11 cellular contexts compared by ENCODE assay signal in genomic region chr4:158051401-158052235, GRCh38.
DNase-seq lines count a peak whose midpoint lies in the region; ATAC-seq and TF ChIP-seq lines count a peak whose summit lies in the region.
"Had no signal": no experiment of that assay in that cellular context is flagged by ENCODE, and none has a peak within 500 bp of the region (broad histone marks: within the 10 kb centered on the region; RNA-seq: fewer than 3 reads in every experiment).

No MANE protein-coding gene starts in this region.

- intact Hi-C loops in adrenal gland (cut with DNase I) = no loop called here
- intact Hi-C loops in Right ventricle myocardium superior (cut with DNase I) = no loop called here

- H3K36me3 ChIP-seq in adrenal gland (replicated peaks in 1 of 2) = no peaks in the 10 kb centered on the region
- H3K36me3 ChIP-seq: neutrophil had no signal

- H3K9me3 ChIP-seq in adrenal gland (replicated peaks in 1 of 3) = no peaks in the 10 kb centered on the region
- H3K9me3 ChIP-seq: neutrophil had no signal

- peak; percentile 90 for ATAC-seq in Right ventricle myocardium superior (ENCODE audit: poor library complexity)
- no peak for ATAC-seq in HG03469 (IDR thresholded peaks at IDR 0.05; ENCODE audit: unreplicated experiment)
- ATAC-seq in HG03025 (IDR thresholded peaks at IDR 0.05; ENCODE audit: low FRiP score, unreplicated experiment) = no peak
- no peak for ATAC-seq in GM18909 (IDR thresholded peaks at IDR 0.05; ENCODE audit: poor library complexity, unreplicated experiment)

- H3K4me1 ChIP-seq in adrenal gland (replicated peaks in 1 of 2) = peaks cover 32 to 38% of the 10 kb centered on the region in 2 donors

- no peak for TF ChIP-seq POLR2A in adrenal gland (IDR thresholded peaks at IDR 0.05)

- H3K27ac ChIP-seq in adrenal gland = peak overlapping the region in 2 of 5 donors; percentile 2 to 12
- H3K27ac ChIP-seq: neutrophil had no signal

- no peak for TF ChIP-seq CTCF in adrenal gland (IDR thresholded peaks at IDR 0.05)

- no peaks in the 10 kb centered on the region for H3K27me3 ChIP-seq in adrenal gland
- H3K27me3 ChIP-seq: neutrophil had no signal

- DNase-seq in Daoy (ENCODE audit: low read depth) = peak; percentile 21
- DNase-seq in adrenal gland = peak in 6 of 7 donors; percentile 13 to 56 (median 42)
- no peak for DNase-seq in Right ventricle myocardium superior
- peak; percentile 54 for DNase-seq in renal cortical epithelial cell (ENCODE audit: low read depth)
- no peak for DNase-seq in DMS79 treated with DMSO at 0.1 percent for 48 hours (lab: John Stamatoyannopoulos, UW)
- DNase-seq: CD4-positive, alpha-beta T cell; NCI-H774 had no signal

- no peak overlapping the region for H3K4me3 ChIP-seq in adrenal gland

- WGBS in adrenal gland, 4 donors = 59 to 64% (median 61%) methylated on average over 6 of the region's 6 CpGs

Comparison
In these comparisons a context has a peak if more than half of its experiments do, and no peak if none do; other contexts are left out.
1. DNase-seq: peak in Daoy (single experiment), adrenal gland (6 of 7) and renal cortical epithelial cell (single experiment); none in Right ventricle myocardium superior (single experiment) and DMS79 treated with DMSO at 0.1 percent for 48 hours (single experiment).